In genomic region chr11:47412152-47412746, GRCh38 we compare ENCODE assay signal across 8 cellular contexts. TPM values are rescaled to one million over a fixed set of nuclear protein-coding genes. Genes with fewer than 3 reads are reported as not detected.
DNase-seq lines count a peak whose midpoint lies in the region; ATAC-seq and TF ChIP-seq lines count a peak whose summit lies in the region.

No MANE protein-coding gene starts in this region.

- TF ChIP-seq POLR2A in heart left ventricle (IDR thresholded peaks at IDR 0.05) (no peak), testis (IDR thresholded peaks at IDR 0.05) (no peak)

- peaks cover 0 to 59% (median 50%) of the 10 kb centered on the region in 9 donors for H3K36me3 ChIP-seq in heart left ventricle
- H3K36me3 ChIP-seq in ascending aorta = peaks cover 44 to 46% of the 10 kb centered on the region in 2 donors
- H3K36me3 ChIP-seq in left lung = peaks cover 0 to 72% of the 10 kb centered on the region in 2 donors
- no peaks in the 10 kb centered on the region for H3K36me3 ChIP-seq in testis (ENCODE audit: low read depth, missing control alignments)

- H3K9me3 ChIP-seq in heart left ventricle (no peaks in the 10 kb centered on the region), ascending aorta (no peaks in the 10 kb centered on the region), left lung (no peaks in the 10 kb centered on the region), testis (no peaks in the 10 kb centered on the region)

- H3K4me1 ChIP-seq in heart left ventricle = peaks cover 7 to 75% (median 43%) of the 10 kb centered on the region in 12 donors
- peaks cover 21 to 51% of the 10 kb centered on the region in 2 donors for H3K4me1 ChIP-seq in ascending aorta
- peaks cover 16 to 75% of the 10 kb centered on the region in 2 donors for H3K4me1 ChIP-seq in left lung
- peaks cover 38% of the 10 kb centered on the region for H3K4me1 ChIP-seq in testis

- no peak overlapping the region for H3K4me3 ChIP-seq in heart left ventricle
- H3K4me3 ChIP-seq in ascending aorta = no peak overlapping the region
- H3K4me3 ChIP-seq in left lung = no peak overlapping the region
- no peak overlapping the region for H3K4me3 ChIP-seq in testis

- DNase-seq in heart left ventricle = peak in 3 of 5 donors; percentile 58 to 86 (median 59)
- no peak for DNase-seq in left cardiac atrium
- peak; percentile 33 for DNase-seq in RPMI7951 (ENCODE audit: low read depth)
- no peak for DNase-seq in ascending aorta (ENCODE audit: low spot score in 2 of 2)
- peak; percentile 63 to 93 for DNase-seq in left lung
- peak; percentile 40 for DNase-seq in testis

- 73 to 92% (median 87%) methylated on average over 2 to 4 of the region's 4 CpGs for WGBS in heart left ventricle, 4 donors
- WGBS in testis, 2 donors = 76 to 84% methylated on average over 3 to 4 of the region's 4 CpGs

- TF ChIP-seq CTCF in heart left ventricle (IDR thresholded peaks at IDR 0.05) (peak; percentile 37 to 91 (median 60)), ascending aorta (IDR thresholded peaks at IDR 0.05) (peak; percentile 54 to 64 (median 62)), left lung (IDR thresholded peaks at IDR 0.05) (peak; percentile 73 to 90), testis (IDR thresholded peaks at IDR 0.05) (peak; percentile 33 to 72 (median 46))

- ATAC-seq in heart left ventricle (no peak), left cardiac atrium (no peak), left lung (no peak), HG03139 (IDR thresholded peaks at IDR 0.05; ENCODE audit: unreplicated experiment) (no peak), HG03196 (IDR thresholded peaks at IDR 0.05; ENCODE audit: unreplicated experiment) (no peak)

- H3K27ac ChIP-seq in heart left ventricle (peak overlapping the region in 1 of 12 donors; percentile 15), ascending aorta (peak overlapping the region; percentile 44 to 95), left lung (peak overlapping the region in 1 of 2 donors; percentile 33), testis (no peak overlapping the region)

- H3K27me3 ChIP-seq in heart left ventricle (no peaks in the 10 kb centered on the region), ascending aorta (no peaks in the 10 kb centered on the region), left lung (no peaks in the 10 kb centered on the region), testis (no peaks in the 10 kb centered on the region)

- intact Hi-C loops in heart left ventricle (cut with DNase I) (no loop called here), left cardiac atrium (cut with DNase I) (no loop called here), ascending aorta (cut with DNase I) (loop anchor here (10.0 kb wide), 2 partner anchors 497 to 1567 kb away; partner anchors contain the start of genes CRY2 and LRP4), left lung (cut with DNase I) (no loop called here), testis (cut with DNase I; ENCODE audit: low total_unique reads) (no loop called here)

RNA-seq across cellular contexts. Expression of gene SLC39A13, which starts 3.9 kb away (rescaled TPM):
- 10 to 100 TPM; 33.5 to 82.8 (median 45.3) TPM for total RNA-seq in heart left ventricle
- 10 to 100 TPM; 56.5 to 97.3 TPM for polyA plus RNA-seq in heart left ventricle
- total RNA-seq in left cardiac atrium = 10 to 100 TPM; 35.5 to 53.4 TPM
- total RNA-seq in RPMI7951 (2014; rRNA removed; shearing (Covaris generic)) = 39.2 and 55.2 TPM in 2 replicates
- 246 TPM for total RNA-seq in ascending aorta
- 10 to 100 TPM; 60.1 to 66.1 TPM for total RNA-seq in left lung
- 10 to 100 TPM; 95.1 to 98.1 TPM for total RNA-seq in testis
- polyA plus RNA-seq in testis (ENCODE audit: insufficient read depth, low read depth, low replicate concordance) = 99.2 TPM

RNA-seq across cellular contexts. Expression of gene PSMC3, which starts 14.0 kb away (rescaled TPM):
- 100 to 1,000 TPM; 121 to 215 (median 151) TPM for total RNA-seq in heart left ventricle
- 100 to 1,000 TPM; 195 to 258 TPM for polyA plus RNA-seq in heart left ventricle
- 100 to 1,000 TPM; 133 to 154 TPM for total RNA-seq in left cardiac atrium
- total RNA-seq in RPMI7951 (2014; rRNA removed; shearing (Covaris generic)) = 179 and 223 TPM in 2 replicates
- total RNA-seq in ascending aorta = 34.8 TPM
- 100 to 1,000 TPM in 1 of 2 donors, 10 to 100 TPM in 1; 86.7 to 133 TPM for total RNA-seq in left lung
- 100 to 1,000 TPM in 1 of 2 donors, 10 to 100 TPM in 1; 98.1 to 108 TPM for total RNA-seq in testis
- 228 TPM for polyA plus RNA-seq in testis (ENCODE audit: insufficient read depth, low read depth, low replicate concordance)

RNA-seq across cellular contexts. Expression of gene SPI1, which starts 33.9 kb away (rescaled TPM):
- total RNA-seq in heart left ventricle = 10 to 100 TPM in 4 of 9 donors, 1 to 10 TPM in 5; 2.8 to 78.9 (median 8.5) TPM
- 1 to 10 TPM; 4.3 to 7.7 TPM for polyA plus RNA-seq in heart left ventricle
- 10 to 100 TPM; 19.5 to 31.4 TPM for total RNA-seq in left cardiac atrium
- not detected in 2 replicates for total RNA-seq in RPMI7951 (2014; rRNA removed; shearing (Covaris generic))
- 98.2 TPM for total RNA-seq in ascending aorta
- 100 to 1,000 TPM in 1 of 2 donors, 10 to 100 TPM in 1; 75.6 to 194 TPM for total RNA-seq in left lung
- total RNA-seq in testis = 1 to 10 TPM; 4.6 to 7.4 TPM
- polyA plus RNA-seq in testis (ENCODE audit: insufficient read depth, low read depth, low replicate concordance) = 16.3 TPM

RNA-seq across cellular contexts. Expression of gene RAPSN, which starts 36.7 kb away (rescaled TPM):
- total RNA-seq in heart left ventricle (1 to 10 TPM; 1.4 to 6.5 (median 3.6) TPM), left cardiac atrium (not detected), ascending aorta (not detected), left lung (1 to 10 TPM in 1 of 2 donors, under 1 TPM in 1; 0.79 to 1.0 TPM), testis (under 1 TPM; 0.19 to 0.63 TPM)
- polyA plus RNA-seq in heart left ventricle (1 to 10 TPM in 1 of 2 donors, under 1 TPM in 1; 0.43 to 2.2 TPM), testis (ENCODE audit: insufficient read depth, low read depth, low replicate concordance) (0.65 TPM)
- not detected in 2 replicates for total RNA-seq in RPMI7951 (2014; rRNA removed; shearing (Covaris generic))

RNA-seq across cellular contexts. Expression of gene MYBPC3, which starts 59.7 kb away (rescaled TPM):
- total RNA-seq in heart left ventricle = 1,000 to 10,000 TPM; 1,340 to 3,074 (median 2,074) TPM
- polyA plus RNA-seq in heart left ventricle = 1,000 to 10,000 TPM in 1 of 2 donors, 100 to 1,000 TPM in 1; 425 to 1,204 TPM
- total RNA-seq in left cardiac atrium = 1,000 to 10,000 TPM in 1 of 2 donors, 100 to 1,000 TPM in 1; 966 to 1,049 TPM
- total RNA-seq in RPMI7951 (2014; rRNA removed; shearing (Covaris generic)) = not detected in 2 replicates
- total RNA-seq in ascending aorta = not detected
- 1 to 10 TPM in 1 of 2 donors, under 1 TPM in 1; 0.52 to 2.0 TPM for total RNA-seq in left lung
- total RNA-seq in testis = under 1 TPM; 0.68 to 0.79 TPM
- 1.7 TPM for polyA plus RNA-seq in testis (ENCODE audit: insufficient read depth, low read depth, low replicate concordance)

Comparison
In these comparisons a context has a peak if more than half of its experiments do, and no peak if none do; other contexts are left out.
1. DNase-seq: peak in heart left ventricle (3 of 5), RPMI7951 (single experiment), left lung (2 of 2) and testis (single experiment); none in left cardiac atrium (single experiment) and ascending aorta (0 of 2).
2. H3K27ac ChIP-seq: peak in ascending aorta (2 of 2); none in testis (0 of 2).
3. Peak in every context shown above with its lines, with median percentiles within 50 percentile points of each other: CTCF ChIP-seq.